In the genomic region with DNA sequence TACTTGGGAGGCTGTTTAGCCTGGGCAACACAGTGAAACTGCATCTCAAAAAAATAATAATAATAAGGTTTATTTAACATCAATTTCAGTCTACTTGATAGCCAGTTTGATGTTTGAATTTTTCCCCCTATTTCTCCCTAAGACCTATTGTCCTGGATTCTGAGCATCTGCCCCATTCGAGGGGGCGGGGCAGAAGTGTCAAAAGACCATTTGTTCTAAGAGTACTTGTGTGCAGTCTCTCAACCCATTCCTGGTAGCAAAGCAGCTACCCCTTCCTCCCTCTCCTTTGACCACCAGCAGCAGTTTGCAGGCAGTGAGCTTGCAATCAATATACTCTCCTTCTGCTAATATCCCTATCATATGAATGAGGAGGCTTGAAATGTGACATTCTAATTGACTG, we compare ENCODE assay signal across 14 cellular contexts.
"Had no signal": no experiment of that assay in that cellular context is flagged by ENCODE, and none has a peak within 500 bp of the region (broad histone marks: within the 10 kb centered on the region; RNA-seq: fewer than 3 reads in every experiment).

No MANE protein-coding gene starts in this region.

- H3K4me3 ChIP-seq: adrenal gland, lower lobe of right lung, pancreas, skin epidermis had no signal

- H3K9me3 ChIP-seq: adrenal gland, lower lobe of right lung, pancreas had no signal

- H3K27ac ChIP-seq: adrenal gland, lower lobe of right lung, pancreas, skin epidermis had no signal

- H3K4me1 ChIP-seq: adrenal gland, lower lobe of right lung, pancreas had no signal

- H3K36me3 ChIP-seq: adrenal gland, lower lobe of right lung, pancreas had no signal

- DNase-seq: activated CD4-positive, alpha-beta memory T cell treated with anti-CD3 and anti-CD28 coated beads, Interleukin-2, amount 10 ng/mL, durations not matched to agents 7 days and 5 days; activated CD4-positive, alpha-beta T cell treated with anti-CD3 and anti-CD28 coated beads for 36 hours; activated effector memory CD4-positive, alpha-beta T cell treated with Interleukin-2 at 50 U/mL for 16 hours; activated naive CD4-positive, alpha-beta T cell treated with anti-CD3 and anti-CD28 coated beads, Interleukin-2, amount 50 U/mL, for 16 hours; activated T-cell treated with anti-CD3 and anti-CD28 coated beads, Interleukin-2, amount 50 U/mL, for 4 hours; adrenal gland; lower lobe of right lung; pancreas; stimulated activated CD4-positive, alpha-beta T cell treated with anti-CD3 and anti-CD28 coated beads, Interleukin-15, amount 100 ng/mL, for 24 hours; stimulated activated CD4-positive, alpha-beta T cell treated with anti-CD3 and anti-CD28 coated beads, Interleukin-4, amount 100 ng/mL, for 1 hour; stimulated activated naive B cell treated with anti-CD40 and anti-IgM and Interleukin-4, amounts not matched to agents 10 μg/mL and 1 μg/mL and 100 μg/mL, for 72 hours; T-helper 2 cell; trophoblast cell had no signal

- H3K27me3 ChIP-seq: adrenal gland, pancreas had no signal
